ENCODE assay signal across 24 cellular contexts in genomic region chr11:36012979-36013378, GRCh38.
DNase-seq lines count a peak whose midpoint lies in the region; ATAC-seq, FAIRE-seq and TF ChIP-seq lines count a peak whose summit lies in the region.
"Had no signal": no experiment of that assay in that cellular context is flagged by ENCODE, and none has a peak within 500 bp of the region (broad histone marks: within the 10 kb centered on the region; RNA-seq: fewer than 3 reads in every experiment).

No MANE protein-coding gene starts in this region.

- no peak for FAIRE-seq in GM12892 (lab: Jason Lieb, UNC)
- FAIRE-seq: K562 had no signal

- H4K20me1 ChIP-seq in SK-N-SH (ENCODE audit: insufficient read depth) = 0 out of 2 replicates have a peak, but pooled peaks cover 2% of the 10 kb centered on the region

- H2AFZ ChIP-seq in SK-N-SH (ENCODE audit: low read depth) = no peak overlapping the region

- ATAC-seq in SK-N-SH treated with all-trans-retinoic acid at 6 μM for 48 hours (no peak), aorta (ENCODE audit: low FRiP score) (peak; percentile 61)
- ATAC-seq: activated CD8-positive, alpha-beta T cell treated with anti-CD3 and anti-CD28 coated beads, Interleukin-2, amount 10 ng/mL, durations not matched to agents 7 days and 5 days; K562; mucosa of descending colon had no signal

- WGBS in SK-N-SH (ENCODE audit: low lambda C conversion rate) = 88% methylated on average over 2 of the region's 2 CpGs
- 88 to 92% methylated on average over 2 of the region's 2 CpGs for WGBS in aorta, 2 donors

- POLR2A ChIA-PET in SK-N-SH (lab: Yijun Ruan, JAX) = no interaction called here

- no peak for TF ChIP-seq POLR2A in GM12892 (IDR thresholded peaks at IDR 0.05; ENCODE audit: low read depth, low read length)

- no peak for DNase-seq in SK-N-SH
- DNase-seq in coronary artery (ENCODE audit: low spot score) = no peak
- DNase-seq in left ventricle myocardium inferior = no peak
- DNase-seq in aorta = no peak
- DNase-seq in NCI-H2107 treated with DMSO at 0.1 percent for 48 hours (lab: John Stamatoyannopoulos, UW; ENCODE audit: unreplicated experiment) = no peak
- DNase-seq in GM12892 (ENCODE audit: insufficient read length) = no peak
- no peak for DNase-seq in central memory CD4-positive, alpha-beta T cell
- DNase-seq: activated CD4-positive, CD25-positive, alpha-beta regulatory T cell treated with anti-CD3 and anti-CD28 coated beads, Interleukin-2, amount 50 U/mL, for 72 hours; activated CD8-positive, alpha-beta T cell treated with anti-CD3 and anti-CD28 coated beads, Interleukin-2, amount 10 ng/mL, durations not matched to agents 7 days and 5 days; BE2C; cerebellar nuclear complex; COR-L47; DMS79 treated with DMSO at 0.1 percent for 48 hours; glutamatergic neuron; mucosa of descending colon; NCI-H146; NCI-H2171 treated with DMSO at 0.1 percent for 48 hours; NCI-H526; posterior cingulate gyrus; stimulated activated CD4-positive, alpha-beta T cell treated with anti-CD3 and anti-CD28 coated beads, Interleukin-1b, Interleukin-23, amount 100 ng/mL, for 48 hours had no signal

- no peak for TF ChIP-seq RAD21 in SK-N-SH (IDR thresholded peaks at IDR 0.05; ENCODE audit: low read length)

- H3F3A ChIP-seq in SK-N-SH (replicated peaks; ENCODE audit: insufficient read depth) = peaks cover 22% of the 10 kb centered on the region

- H3K27ac ChIP-seq in SK-N-SH (ENCODE audit: low read depth in 2 of 2, low read length in 1 of 2) (peak overlapping the region in 1 of 2 experiments; percentile 56; a peak in 3 of 4 replicates), coronary artery (peak overlapping the region; percentile 11 to 61), left ventricle myocardium inferior (replicated peaks) (peak overlapping the region; percentile 59), aorta (ENCODE audit: low read depth in 1 of 2, low read length in 2 of 2) (no peak overlapping the region)
- H3K27ac ChIP-seq: 22Rv1, suprapubic skin had no signal

- H3K4me3 ChIP-seq in SK-N-SH (ENCODE audit: low read depth in 2 of 2, low read length in 1 of 2) (no peak overlapping the region; a peak in 2 of 4 replicates), coronary artery (no peak overlapping the region), left ventricle myocardium inferior (no peak overlapping the region), aorta (ENCODE audit: low read length in 2 of 2) (no peak overlapping the region)
- H3K4me3 ChIP-seq: K562, mucosa of descending colon, suprapubic skin had no signal

- H3K4me2 ChIP-seq in SK-N-SH = peak overlapping the region; percentile 57

- intact Hi-C loops in left ventricle myocardium inferior (cut with micrococcal nuclease) = no loop called here
- intact Hi-C loops in aorta (cut with DNase I) = loop anchor here in 1 of 2 donors (10.0 kb wide), 1 partner anchor 448 kb away; no protein-coding TSS in a partner anchor

- H3K9me2 ChIP-seq in SK-N-SH = no peaks in the 10 kb centered on the region

- no peak for TF ChIP-seq EP300 in SK-N-SH (IDR thresholded peaks at IDR 0.05; ENCODE audit: borderline replicate concordance in 1 of 2, low read depth in 1 of 2, low read length in 1 of 2)

- TF ChIP-seq CTCF in SK-N-SH (IDR thresholded peaks at IDR 0.05) (no peak), coronary artery (IDR thresholded peaks at IDR 0.05) (no peak), left ventricle myocardium inferior (IDR thresholded peaks at IDR 0.05; ENCODE audit: borderline replicate concordance) (no peak)

- peaks cover 24% of the 10 kb centered on the region for H3K79me2 ChIP-seq in SK-N-SH (ENCODE audit: insufficient read depth)

- H3K9me3 ChIP-seq in SK-N-SH (no peaks in the 10 kb centered on the region), left ventricle myocardium inferior (replicated peaks) (no peaks in the 10 kb centered on the region), aorta (ENCODE audit: control insufficient read depth, low read length) (no peaks in the 10 kb centered on the region)
- H3K9me3 ChIP-seq: BE2C, mucosa of descending colon, suprapubic skin had no signal

- peak overlapping the region; percentile 31; the same call in 1 of the 2 replicates for H3K9ac ChIP-seq in SK-N-SH

- H3K36me3 ChIP-seq in SK-N-SH (replicated peaks in 1 of 2; ENCODE audit: control insufficient read depth in 1 of 2, insufficient read depth in 2 of 2, low read length in 1 of 2) (no peaks in the 10 kb centered on the region), left ventricle myocardium inferior (no peaks in the 10 kb centered on the region), aorta (ENCODE audit: control insufficient read depth in 1 of 2, insufficient read depth in 2 of 2, low read length in 1 of 2) (no peaks in the 10 kb centered on the region)
- H3K36me3 ChIP-seq: BE2C, suprapubic skin had no signal

- CTCF ChIA-PET in SK-N-SH (lab: Yijun Ruan, JAX) = no interaction called here

- no peaks in the 10 kb centered on the region for H3K27me3 ChIP-seq in SK-N-SH (ENCODE audit: insufficient read depth)
- peaks cover 16% of the 10 kb centered on the region for H3K27me3 ChIP-seq in left ventricle myocardium inferior (ENCODE audit: low read depth)
- H3K27me3 ChIP-seq in aorta (ENCODE audit: control insufficient read depth in 1 of 2, insufficient read depth in 2 of 2, low read length in 1 of 2) = no peaks in the 10 kb centered on the region
- H3K27me3 ChIP-seq: BE2C, suprapubic skin had no signal

- H3K4me1 ChIP-seq in SK-N-SH (ENCODE audit: control insufficient read depth in 1 of 2, insufficient read depth in 2 of 2, low read depth in 1 of 2, low read length in 1 of 2) (peaks cover 23 to 32% of the 10 kb centered on the region in 2 experiments), left ventricle myocardium inferior (peaks cover 40% of the 10 kb centered on the region), aorta (ENCODE audit: control insufficient read depth in 1 of 2, insufficient read depth in 2 of 2, low read length in 2 of 2) (peaks cover 0 to 10% of the 10 kb centered on the region in 2 donors)

TF ChIP-seq in SK-N-SH, 30 proteins besides CTCF, POLR2A, EP300 and RAD21 (continues in another document):
- no peak for TF ChIP-seq NRF1 (IDR thresholded peaks at IDR 0.05; ENCODE audit: low read depth, low read length)
- TF ChIP-seq, protein P1, sequence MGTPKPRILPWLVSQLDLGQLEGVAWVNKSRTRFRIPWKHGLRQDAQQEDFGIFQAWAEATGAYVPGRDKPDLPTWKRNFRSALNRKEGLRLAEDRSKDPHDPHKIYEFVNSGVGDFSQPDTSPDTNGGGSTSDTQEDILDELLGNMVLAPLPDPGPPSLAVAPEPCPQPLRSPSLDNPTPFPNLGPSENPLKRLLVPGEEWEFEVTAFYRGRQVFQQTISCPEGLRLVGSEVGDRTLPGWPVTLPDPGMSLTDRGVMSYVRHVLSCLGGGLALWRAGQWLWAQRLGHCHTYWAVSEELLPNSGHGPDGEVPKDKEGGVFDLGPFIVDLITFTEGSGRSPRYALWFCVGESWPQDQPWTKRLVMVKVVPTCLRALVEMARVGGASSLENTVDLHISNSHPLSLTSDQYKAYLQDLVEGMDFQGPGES (IDR thresholded peaks at IDR 0.05; ENCODE audit: low read depth, low read length) = no peak

TF ChIP-seq in SK-N-SH treated with all-trans-retinoic acid at 6 μM for 48 hours, 23 proteins besides CTCF, POLR2A, EP300 and RAD21:
- no peak for TF ChIP-seq SNAI2 (CRISPR knock-in tag; IDR thresholded peaks at IDR 0.05)
TF ChIP-seq in SK-N-SH treated with all-trans-retinoic acid at 6 μM for 48 hours: peak in this region for 0.

Comparison
In these comparisons a context has a peak if more than half of its experiments do, and no peak if none do; other contexts are left out.
1. H3K27ac ChIP-seq: peak in coronary artery (2 of 2) and left ventricle myocardium inferior (single experiment); none in aorta (0 of 2).